1 cellular context compared by ENCODE assay signal in genomic region chr19:17359905-17360800, GRCh38.
A peak's percentile ranks its signal among the peaks of the same experiment; 100 is the strongest.
TF ChIP-seq lines count a peak whose summit lies in the region.

No MANE protein-coding gene starts in this region.

TF ChIP-seq in K562, 482 proteins besides CTCF, POLR2A, EP300 and RAD21:
- 0 out of 2 replicates have a peak, but pooled peaks have one; percentile 24 for TF ChIP-seq ESRRA (IDR thresholded peaks at IDR 0.05; ENCODE audit: borderline replicate concordance, low read depth)
- TF ChIP-seq ZNF124 (CRISPR knock-in tag; IDR thresholded peaks at IDR 0.05) = no peak
- no peak for TF ChIP-seq NBN (IDR thresholded peaks at IDR 0.05; ENCODE audit: low read depth)
- TF ChIP-seq KHSRP (IDR thresholded peaks at IDR 0.05) = no peak
- peak; percentile 55 for TF ChIP-seq RBM25 (IDR thresholded peaks at IDR 0.05; ENCODE audit: low read depth, low read length, severe bottlenecking)
- no peak for TF ChIP-seq DIDO1 (tag; IDR thresholded peaks at IDR 0.05; ENCODE audit: low read depth)
- no peak for TF ChIP-seq ZNF668 (CRISPR knock-in tag; IDR thresholded peaks at IDR 0.05)
- TF ChIP-seq U2AF1 (optimal IDR thresholded peaks at IDR 0.05; ENCODE audit: low read depth, low read length) = no peak
- TF ChIP-seq BRF2 (IDR thresholded peaks at IDR 0.05; ENCODE audit: borderline replicate concordance, insufficient read depth, insufficient read length) = no peak
- TF ChIP-seq SIN3A (IDR thresholded peaks at IDR 0.05; ENCODE audit: borderline replicate concordance in 2 of 2, control insufficient read depth in 1 of 2, low read depth in 2 of 2, low read length in 2 of 2) = no peak
- TF ChIP-seq RBM22 (IDR thresholded peaks at IDR 0.05; ENCODE audit: low read depth, low read length, poor library complexity, severe bottlenecking) = no peak
- TF ChIP-seq SREBF1 (IDR thresholded peaks at IDR 0.05; ENCODE audit: borderline replicate concordance, low read depth, low read length) = no peak
- no peak for TF ChIP-seq MAFG (tag; conservative IDR thresholded peaks at IDR 0.05)
- peak; percentile 13 for TF ChIP-seq ZFP36 (IDR thresholded peaks at IDR 0.05; ENCODE audit: low read depth, low read length, partially characterized antibody)
- TF ChIP-seq ZKSCAN8 (CRISPR knock-in tag; IDR thresholded peaks at IDR 0.05) = peak; percentile 93
- TF ChIP-seq RFX5 (IDR thresholded peaks at IDR 0.05; ENCODE audit: low read depth, low read length) = no peak
- peak; percentile 30 to 61; a peak in 1 of 4 replicates for TF ChIP-seq KDM1A (IDR thresholded peaks at IDR 0.05)
- TF ChIP-seq BCOR (IDR thresholded peaks at IDR 0.05) = peak; percentile 72
- TF ChIP-seq HDAC2 (IDR thresholded peaks at IDR 0.05) = 0 out of 2 replicates have a peak, but pooled peaks have one; percentile 20
- no peak for TF ChIP-seq BRCA1 (IDR thresholded peaks at IDR 0.05)
- no peak for TF ChIP-seq BRCA1 (CRISPR knock-in tag; IDR thresholded peaks at IDR 0.05)
